Comparison of ENCODE assay signal across 13 cellular contexts in genomic region chr6:16805190-16805860, GRCh38. TPM values are rescaled to one million over a fixed set of nuclear protein-coding genes. Genes with fewer than 3 reads are reported as not detected.
DNase-seq lines count a peak whose midpoint lies in the region; ATAC-seq and TF ChIP-seq lines count a peak whose summit lies in the region.
"Had no signal": no experiment of that assay in that cellular context is flagged by ENCODE, and none has a peak within 500 bp of the region (broad histone marks: within the 10 kb centered on the region; RNA-seq: fewer than 3 reads in every experiment).

No MANE protein-coding gene starts in this region.

- TF ChIP-seq CTCF in IMR-90 (conservative IDR thresholded peaks at IDR 0.05; ENCODE audit: low read depth, low read length), result no peak
- no peak for TF ChIP-seq CTCF in gastroesophageal sphincter (IDR thresholded peaks at IDR 0.05)
- no peak for TF ChIP-seq CTCF in OCI-LY7 (conservative IDR thresholded peaks at IDR 0.05; ENCODE audit: low read length)

- H3K56ac ChIP-seq in IMR-90 (ENCODE audit: extremely low read depth, insufficient read depth, low read length), result no peak overlapping the region

- H3K4me3 ChIP-seq in IMR-90 (ENCODE audit: insufficient read depth, low read depth, low read length), result no peak overlapping the region
- no peak overlapping the region for H3K4me3 ChIP-seq in gastroesophageal sphincter
- no peak overlapping the region for H3K4me3 ChIP-seq in rectal smooth muscle tissue (ENCODE audit: low read length)
- H3K4me3 ChIP-seq in OCI-LY7 (ENCODE audit: low read depth, low read length, poor library complexity, severe bottlenecking), result no peak overlapping the region
- H3K4me3 ChIP-seq: testis had no signal

- H3K9me2 ChIP-seq in OCI-LY7 (ENCODE audit: insufficient read depth, low read length), result no peaks in the 10 kb centered on the region

- H3K4me2 ChIP-seq in IMR-90 (ENCODE audit: low read depth, low read length), result no peak overlapping the region
- no peak overlapping the region for H3K4me2 ChIP-seq in OCI-LY7 (ENCODE audit: low read length)

- H3K9ac ChIP-seq in IMR-90 (ENCODE audit: low read depth, low read length) (no peak overlapping the region), rectal smooth muscle tissue (ENCODE audit: low read length) (no peak overlapping the region)

- H3K18ac ChIP-seq in IMR-90 (ENCODE audit: low read depth, low read length), result no peak overlapping the region

- no peaks in the 10 kb centered on the region for H3K79me2 ChIP-seq in OCI-LY7 (ENCODE audit: insufficient read depth, low read depth, low read length)

- no peak overlapping the region for H3K23ac ChIP-seq in IMR-90 (ENCODE audit: low read depth, low read length)

- H3K79me1 ChIP-seq in IMR-90 (ENCODE audit: low read depth in 1 of 2, low read length in 2 of 2), result no peaks in the 10 kb centered on the region

- POLR2A ChIA-PET in IMR-90 (lab: Charles Lee; ENCODE audit: unreplicated experiment), result no interaction called here
- POLR2A ChIA-PET in OCI-LY7 (lab: Charles Lee), result interaction anchor here (0.6 to 1.0 kb wide), 3 partner anchors 11 to 191 kb away, joined by 3 to 4 read pairs (median 3); no protein-coding TSS in a partner anchor

- no peak for DNase-seq in IMR-90
- peak; percentile 16 for DNase-seq in RPMI8226
- DNase-seq in activated CD8-positive, alpha-beta memory T cell treated with anti-CD3 and anti-CD28 coated beads for 24 hours, result no peak
- DNase-seq in AG20443 (ENCODE audit: low spot score), result no peak
- no peak for DNase-seq in OCI-LY7 (ENCODE audit: low spot score)
- no peak for DNase-seq in DMS53 treated with DMSO at 0.1 percent for 48 hours (lab: John Stamatoyannopoulos, UW; ENCODE audit: unreplicated experiment)
- DNase-seq: activated CD8-positive, alpha-beta T cell treated with anti-CD3 and anti-CD28 coated beads, Interleukin-2, amount 10 ng/mL, durations not matched to agents 7 days and 5 days; DND-41; immature natural killer cell; T-helper 1 cell; testis had no signal

- H2AFZ ChIP-seq in IMR-90 (replicated peaks; ENCODE audit: low read length, poor library complexity) (peak overlapping the region; percentile 18), OCI-LY7 (ENCODE audit: low read length) (no peak overlapping the region)

- TF ChIP-seq EP300 in gastroesophageal sphincter (IDR thresholded peaks at IDR 0.05), result no peak

- H3K9me1 ChIP-seq in IMR-90 (ENCODE audit: insufficient read depth, low read length), result no peaks in the 10 kb centered on the region; the same call in 1 of the 2 replicates

- no peak overlapping the region for H4K5ac ChIP-seq in IMR-90 (ENCODE audit: low read depth, low read length)

- H2AK5ac ChIP-seq in IMR-90 (ENCODE audit: low read depth, low read length), result no peak overlapping the region

- no peaks in the 10 kb centered on the region for H3K27me3 ChIP-seq in IMR-90 (ENCODE audit: control insufficient read depth, insufficient read depth, low read length)
- H3K27me3 ChIP-seq in gastroesophageal sphincter, result no peaks in the 10 kb centered on the region
- H3K27me3 ChIP-seq in rectal smooth muscle tissue (ENCODE audit: control insufficient read depth, insufficient read depth, low read length), result no peaks in the 10 kb centered on the region
- H3K27me3 ChIP-seq: testis had no signal

- H2BK20ac ChIP-seq in IMR-90 (ENCODE audit: low read depth, low read length), result no peak overlapping the region

- TF ChIP-seq RAD21 in IMR-90 (IDR thresholded peaks at IDR 0.05; ENCODE audit: low read length), result no peak

- no peak overlapping the region for H2BK120ac ChIP-seq in IMR-90 (ENCODE audit: low read depth, low read length)

- H4K8ac ChIP-seq in IMR-90 (ENCODE audit: low read depth in 2 of 2, low read length in 2 of 2), result no peak overlapping the region

- H4K20me1 ChIP-seq in IMR-90 (ENCODE audit: insufficient read depth, low read length) (no peaks in the 10 kb centered on the region), OCI-LY7 (ENCODE audit: insufficient read depth, low read length) (no peaks in the 10 kb centered on the region)

- H2AK9ac ChIP-seq in IMR-90 (replicated peaks; ENCODE audit: low read depth, low read length, poor library complexity), result no peak overlapping the region

- no peak overlapping the region for H2BK5ac ChIP-seq in IMR-90 (ENCODE audit: low read depth, low read length, poor library complexity, severe bottlenecking)

- BruUV-seq in IMR-90 (replicated peaks; lab: Mats Ljungman, UMichigan) (no TSS peak), OCI-LY7 (replicated peaks; lab: Mats Ljungman, UMichigan) (no TSS peak)

- H3K36me3 ChIP-seq in IMR-90 (ENCODE audit: control insufficient read depth, insufficient read depth, low read length), result no peaks in the 10 kb centered on the region
- H3K36me3 ChIP-seq in gastroesophageal sphincter, result no peaks in the 10 kb centered on the region
- H3K36me3 ChIP-seq in rectal smooth muscle tissue (ENCODE audit: control insufficient read depth, insufficient read depth, low read length), result no peaks in the 10 kb centered on the region
- no peaks in the 10 kb centered on the region for H3K36me3 ChIP-seq in OCI-LY7 (ENCODE audit: insufficient read depth, low read length)

- no peak overlapping the region for H3K14ac ChIP-seq in IMR-90 (replicated peaks; ENCODE audit: low read depth, low read length)

- no peak for TF ChIP-seq POLR2A in IMR-90 (IDR thresholded peaks at IDR 0.05; ENCODE audit: low read depth, low read length)
- TF ChIP-seq POLR2A in gastroesophageal sphincter (IDR thresholded peaks at IDR 0.05), result no peak

- 60% methylated on average over 1 of the region's 5 CpGs; no CpG with 5 or more reads in 1 of the 2 experiments for WGBS in IMR-90 (ENCODE audit: extremely low coverage in 2 of 2, insufficient read length in 1 of 2), 2 experiments
- 30 to 43% methylated on average over 3 to 4 of the region's 5 CpGs for WGBS in gastroesophageal sphincter (ENCODE audit: low coverage in 1 of 2), 2 donors

- CTCF ChIA-PET in IMR-90 (lab: Yijun Ruan, JAX) (interaction anchor here (1.0 to 1.4 kb wide), 3 partner anchors 9 to 35 kb away, joined by 3 to 5 read pairs (median 4); no protein-coding TSS in a partner anchor), OCI-LY7 (lab: Charles Lee; ENCODE audit: unreplicated experiment) (no interaction called here)

- H2BK15ac ChIP-seq in IMR-90 (ENCODE audit: low read depth, low read length), result no peak overlapping the region

- dilution Hi-C loops in IMR-90 (cut with HindIII; ENCODE audit: low sequenced_read_pairs, unreplicated experiment), result no loop called here

- intact Hi-C loops in IMR-90 (cut with micrococcal nuclease), result no loop called here
- intact Hi-C loops in OCI-LY7 (cut with micrococcal nuclease; ENCODE audit: unreplicated experiment), result no loop called here

- H3K4me1 ChIP-seq in IMR-90 (ENCODE audit: control insufficient read depth, insufficient read depth, low read length) (peaks cover 5% of the 10 kb centered on the region), gastroesophageal sphincter (peaks cover 8 to 48% (median 12%) of the 10 kb centered on the region in 3 donors), rectal smooth muscle tissue (ENCODE audit: control insufficient read depth, insufficient read depth, low read length) (peaks cover 25% of the 10 kb centered on the region), OCI-LY7 (ENCODE audit: insufficient read depth, low read length, poor library complexity, severe bottlenecking) (no peaks in the 10 kb centered on the region)

- H3K9me3 ChIP-seq in IMR-90 (ENCODE audit: control insufficient read depth, insufficient read depth, low read length) (peaks cover 2% of the 10 kb centered on the region), gastroesophageal sphincter (no peaks in the 10 kb centered on the region), OCI-LY7 (ENCODE audit: low read length) (no peaks in the 10 kb centered on the region)
- H3K9me3 ChIP-seq: testis had no signal

- no peak overlapping the region for H3K27ac ChIP-seq in IMR-90 (ENCODE audit: insufficient read depth, low read length)
- peak overlapping the region; percentile 48 to 83 (median 62) for H3K27ac ChIP-seq in gastroesophageal sphincter
- H3K27ac ChIP-seq in rectal smooth muscle tissue (ENCODE audit: low read depth, low read length), result peak overlapping the region; percentile 80
- H3K27ac ChIP-seq in OCI-LY7 (ENCODE audit: low read depth, low read length, poor library complexity, severe bottlenecking), result no peak overlapping the region
- H3K27ac ChIP-seq: testis had no signal

- no peak overlapping the region for H4K91ac ChIP-seq in IMR-90 (ENCODE audit: insufficient read depth, low read depth, low read length)

- ATAC-seq in IMR-90 (ENCODE audit: low read depth), result no peak
- ATAC-seq in gastroesophageal sphincter, result no peak
- ATAC-seq: activated CD8-positive, alpha-beta T cell treated with anti-CD3 and anti-CD28 coated beads, Interleukin-2, amount 10 ng/mL, durations not matched to agents 7 days and 5 days had no signal

- in situ Hi-C loops in IMR-90 (cut with MboI; ENCODE audit: low sequenced_read_pairs), result no loop called here

- H3K4ac ChIP-seq in IMR-90 (ENCODE audit: low read depth, low read length), result no peak overlapping the region

TF ChIP-seq in IMR-90, 13 proteins besides CTCF, POLR2A, EP300 and RAD21:
- TF ChIP-seq RFX5 (IDR thresholded peaks at IDR 0.05; ENCODE audit: low read depth, low read length) (no peak), CEBPB (IDR thresholded peaks at IDR 0.05; ENCODE audit: low read depth, low read length) (0 out of 2 replicates have a peak, but pooled peaks have one; percentile 8)

RNA-seq across cellular contexts. Expression of gene ATXN1, which starts 44.1 kb away (rescaled TPM):
- total RNA-seq in IMR-90 (2012; rRNA removed) (11.1 and 13.9 TPM in 2 replicates), gastroesophageal sphincter (10 to 100 TPM; 38.7 to 78.3 (median 62.6) TPM), OCI-LY7 (2022) (0.09 TPM in 1 of 2 replicates, not detected in the other)
- polyA plus RNA-seq in IMR-90 (2012; rRNA removed), result 7.3 and 9.7 TPM in 2 replicates
- polyA plus RNA-seq in IMR-90 (2012; cell fraction: cytosol; rRNA removed), result 3.4 and 8.9 TPM in 2 replicates
- polyA plus RNA-seq in IMR-90 (2012; cell fraction: nucleus; rRNA removed; ENCODE audit: low replicate concordance), result 20.5 and 29.3 TPM in 2 replicates
- not detected in 2 replicates for total RNA-seq in OCI-LY7 (2014; rRNA removed; shearing (Covaris generic))

Comparison
In these comparisons a context has a peak if more than half of its experiments do, and no peak if none do; other contexts are left out.
1. H3K27ac ChIP-seq: peak in gastroesophageal sphincter (4 of 4) and rectal smooth muscle tissue (single experiment); none in IMR-90 (single experiment) and OCI-LY7 (single experiment).
2. RNA of gene ATXN1, which starts 44.1 kb away (total RNA-seq): 38.7 to 78.3 TPM in gastroesophageal sphincter and 11.1 to 13.9 TPM in IMR-90; 0.09 TPM in OCI-LY7; every median in the first group is over 10 times any median in the second.